8 cellular contexts compared by ENCODE assay signal in genomic region chr7:3092468-3092867, GRCh38. TPM values are rescaled to one million over a fixed set of nuclear protein-coding genes. Genes with fewer than 3 reads are reported as not detected.
DNase-seq lines count a peak whose midpoint lies in the region; ATAC-seq lines count a peak whose summit lies in the region.
"Had no signal": no experiment of that assay in that cellular context is flagged by ENCODE, and none has a peak within 500 bp of the region (broad histone marks: within the 10 kb centered on the region; RNA-seq: fewer than 3 reads in every experiment).

No MANE protein-coding gene starts in this region.

- H3K36me3 ChIP-seq in naive thymus-derived CD4-positive, alpha-beta T cell (ENCODE audit: control insufficient read depth in 2 of 3, insufficient read depth in 3 of 3, low read length in 3 of 3) = peaks cover 0 to 4% (median 0%) of the 10 kb centered on the region in 3 experiments

- peaks cover 0 to 2% (median 0%) of the 10 kb centered on the region in 5 donors for H3K27me3 Mint-ChIP-seq in naive thymus-derived CD4-positive, alpha-beta T cell

- peaks cover 0 to 9% (median 0%) of the 10 kb centered on the region in 5 donors for H3K36me3 Mint-ChIP-seq in naive thymus-derived CD4-positive, alpha-beta T cell

- H3K9me3 ChIP-seq in naive thymus-derived CD4-positive, alpha-beta T cell (ENCODE audit: control insufficient read depth in 2 of 3, low read length in 3 of 3) = no peaks in the 10 kb centered on the region

- H3K4me1 ChIP-seq in naive thymus-derived CD4-positive, alpha-beta T cell (ENCODE audit: control insufficient read depth in 2 of 2, insufficient read depth in 2 of 2, low read length in 2 of 2) = peaks cover 68 to 76% of the 10 kb centered on the region in 2 donors

- peak overlapping the region; percentile 4 for H3K4me3 ChIP-seq in naive thymus-derived CD4-positive, alpha-beta T cell (ENCODE audit: low read length)

- intact Hi-C loops in naive thymus-derived CD4-positive, alpha-beta T cell (cut with micrococcal nuclease) = loop anchor here (1.0 to 2.0 kb wide), 7 partner anchors 10 to 63 kb away; partner anchors contain the start of gene CARD11 (in 2 of the 2)

- H3K27ac Mint-ChIP-seq in naive thymus-derived CD4-positive, alpha-beta T cell = peak overlapping the region; percentile 93 to 100 (median 99)

- peak overlapping the region; percentile 43 to 94 (median 72) for H3K4me3 Mint-ChIP-seq in naive thymus-derived CD4-positive, alpha-beta T cell

- H3K4me1 Mint-ChIP-seq in naive thymus-derived CD4-positive, alpha-beta T cell = peaks cover 35 to 86% (median 72%) of the 10 kb centered on the region in 7 donors

- peak overlapping the region; percentile 81 for H3K27ac ChIP-seq in naive thymus-derived CD4-positive, alpha-beta T cell (ENCODE audit: low read depth, low read length)
- H3K27ac ChIP-seq: VCaP had no signal

- CTCF ChIA-PET in naive thymus-derived CD4-positive, alpha-beta T cell (lab: Charles Lee) = interaction anchor here (0.6 to 3.0 kb wide), 16 partner anchors 10 to 373 kb away, joined by 3 to 13 read pairs (median 4); no protein-coding TSS in a partner anchor

- DNase-seq in activated T-cell treated with anti-CD3 and anti-CD28 coated beads for 4 hours (peak; percentile 54), ureter (ENCODE audit: low spot score) (no peak), NCI-H446 treated with DMSO at 0.1 percent for 48 hours (lab: John Stamatoyannopoulos, UW) (no peak)
- peak; percentile 35 to 87 (median 82) for DNase-seq in naive thymus-derived CD4-positive, alpha-beta T cell

- peaks cover 0 to 1% (median 0%) of the 10 kb centered on the region in 11 donors for H3K9me3 Mint-ChIP-seq in naive thymus-derived CD4-positive, alpha-beta T cell

- POLR2A ChIA-PET in naive thymus-derived CD4-positive, alpha-beta T cell (lab: Charles Lee) = interaction anchor here (0.8 to 5.6 kb wide), 12 partner anchors 9 to 62 kb away, joined by 3 to 59 read pairs (median 8); partner anchors contain the start of gene CARD11

- ATAC-seq in GM19467 (IDR thresholded peaks at IDR 0.05; ENCODE audit: unreplicated experiment) (peak; percentile 62), HG03575 (IDR thresholded peaks at IDR 0.05; ENCODE audit: extremely low read depth, insufficient number of reproducible peaks, low FRiP score, unreplicated experiment) (peak; percentile 81), HG03439 (IDR thresholded peaks at IDR 0.05; ENCODE audit: unreplicated experiment) (no peak)
- peak; percentile 87 for ATAC-seq in naive thymus-derived CD4-positive, alpha-beta T cell

- H3K27me3 ChIP-seq in naive thymus-derived CD4-positive, alpha-beta T cell (ENCODE audit: control insufficient read depth in 2 of 2, insufficient read depth in 2 of 2, low read length in 2 of 2) = no peaks in the 10 kb centered on the region

RNA-seq across cellular contexts. Expression of gene CARD11, which starts 48.8 kb away (rescaled TPM):
- 100 to 1,000 TPM; 112 to 136 (median 118) TPM for total RNA-seq in naive thymus-derived CD4-positive, alpha-beta T cell
- 10 to 100 TPM; 13.3 to 44.5 TPM for polyA plus RNA-seq in naive thymus-derived CD4-positive, alpha-beta T cell
- total RNA-seq in ureter = 52.3 TPM

Comparison
In these comparisons a context has a peak if more than half of its experiments do, and no peak if none do; other contexts are left out.
1. DNase-seq: peak in activated T-cell treated with anti-CD3 and anti-CD28 coated beads for 4 hours (single experiment) and naive thymus-derived CD4-positive, alpha-beta T cell (9 of 9); none in ureter (single experiment) and NCI-H446 treated with DMSO at 0.1 percent for 48 hours (single experiment).